Comparison of ENCODE assay signal across 15 cellular contexts in the genomic region with DNA sequence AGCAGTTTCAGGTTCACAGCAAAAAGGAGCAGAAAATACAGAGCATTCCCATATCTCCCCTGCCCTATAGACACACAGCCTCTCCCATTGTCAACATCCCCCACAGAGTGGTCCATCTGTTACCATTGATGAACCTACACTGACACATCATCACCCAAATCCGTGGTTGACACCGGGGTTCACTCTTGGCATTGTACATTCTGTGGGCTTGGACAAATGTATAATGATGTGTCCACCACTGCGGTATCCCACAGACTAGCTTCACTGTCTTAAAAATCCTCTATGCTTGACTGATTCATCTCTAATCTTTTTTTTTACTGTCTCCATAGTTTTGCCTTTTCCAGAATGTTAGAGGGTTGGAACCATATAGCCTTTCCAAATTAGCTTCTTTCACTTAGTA.
DNase-seq lines count a peak whose midpoint lies in the region; ATAC-seq and TF ChIP-seq lines count a peak whose summit lies in the region.
"Had no signal": no experiment of that assay in that cellular context is flagged by ENCODE, and none has a peak within 500 bp of the region (broad histone marks: within the 10 kb centered on the region; RNA-seq: fewer than 3 reads in every experiment).

No MANE protein-coding gene starts in this region.

- CTCF ChIA-PET in Panc1 (lab: Charles Lee) = no interaction called here

- BruUV-seq in Panc1 (replicated peaks; lab: Mats Ljungman, UMichigan) = no TSS peak

- H3K36me3 ChIP-seq in Panc1 (ENCODE audit: control insufficient read depth, insufficient read depth, low read length) (no peaks in the 10 kb centered on the region), thoracic aorta (no peaks in the 10 kb centered on the region)
- H3K36me3 ChIP-seq: HAP-1 had no signal

- H3K27ac ChIP-seq in Panc1 (ENCODE audit: low read length) (peak overlapping the region; percentile 29; the same call in 1 of the 2 replicates), thoracic aorta (no peak overlapping the region)
- H3K27ac ChIP-seq: C4-2B had no signal

- ATAC-seq in Panc1 (no peak), thoracic aorta (ENCODE audit: insufficient number of reproducible peaks, low FRiP score, low read depth) (no peak), GM21737 (IDR thresholded peaks at IDR 0.05; ENCODE audit: unreplicated experiment) (no peak)

- no peak overlapping the region for H3K4me3 ChIP-seq in Panc1 (ENCODE audit: low read depth in 2 of 2, low read length in 2 of 2)
- H3K4me3 ChIP-seq in thoracic aorta = peak overlapping the region; percentile 0
- H3K4me3 ChIP-seq: HAP-1, SK-N-MC had no signal

- TF ChIP-seq CTCF in Panc1 (IDR thresholded peaks at IDR 0.05) = no peak
- no peak for TF ChIP-seq CTCF in nephron progenitor cell (IDR thresholded peaks at IDR 0.05)
- no peak for TF ChIP-seq CTCF in thoracic aorta (IDR thresholded peaks at IDR 0.05)

- H3K4me1 Mint-ChIP-seq in nephron progenitor cell = peaks cover 56% of the 10 kb centered on the region

- peaks cover 8% of the 10 kb centered on the region for H3K4me1 ChIP-seq in Panc1 (ENCODE audit: control insufficient read depth, insufficient read depth, low read length)
- peaks cover 0 to 20% of the 10 kb centered on the region in 2 donors for H3K4me1 ChIP-seq in thoracic aorta (ENCODE audit: control insufficient read depth in 1 of 2, low read depth in 2 of 2)
- H3K4me1 ChIP-seq: HAP-1 had no signal

- H3K27me3 ChIP-seq in Panc1 (ENCODE audit: control insufficient read depth, insufficient read depth, low read length) (no peaks in the 10 kb centered on the region), thoracic aorta (replicated peaks; ENCODE audit: insufficient read depth) (no peaks in the 10 kb centered on the region)

- DNase-seq in Panc1 (ENCODE audit: low read depth, low spot score) (no peak), fibroblast of peridontal ligament (ENCODE audit: extremely low read depth) (peak; percentile 7), nephron progenitor cell (no peak), thoracic aorta (ENCODE audit: low spot score) (no peak), GF-D8 (lab: John Stamatoyannopoulos, UW) (no peak), superior temporal gyrus (ENCODE audit: extremely low spot score) (no peak), NCI-H82 treated with DMSO at 0.1 percent for 48 hours (lab: John Stamatoyannopoulos, UW; ENCODE audit: unreplicated experiment) (no peak)
- DNase-seq: IMR-90, Kasumi-1, NCI-H187 treated with DMSO at 0.1 percent for 48 hours, NCI-H345 had no signal

- peak overlapping the region; percentile 98 for H3K27ac Mint-ChIP-seq in nephron progenitor cell

- H3K9me3 ChIP-seq in Panc1 (ENCODE audit: control insufficient read depth, insufficient read depth, low read depth, low read length) = no peaks in the 10 kb centered on the region
- no peaks in the 10 kb centered on the region for H3K9me3 ChIP-seq in thoracic aorta
- H3K9me3 ChIP-seq: HAP-1 had no signal

- H3K4me3 Mint-ChIP-seq in nephron progenitor cell = no peak overlapping the region

- peaks cover 7% of the 10 kb centered on the region for H3K27me3 Mint-ChIP-seq in nephron progenitor cell (ENCODE audit: low read depth, poor library complexity)

- intact Hi-C loops in Panc1 (cut with micrococcal nuclease; ENCODE audit: unreplicated experiment) = no loop called here

- no peaks in the 10 kb centered on the region for H3K36me3 Mint-ChIP-seq in nephron progenitor cell (ENCODE audit: low read depth)

- H3K9me3 Mint-ChIP-seq in nephron progenitor cell = peaks cover 10% of the 10 kb centered on the region

- in situ Hi-C loops in Panc1 (cut with HindIII; ENCODE audit: low pct_unique_long_range_greater_than_20kb, low sequenced_read_pairs) = no loop called here

- POLR2A ChIA-PET in Panc1 (lab: Charles Lee) = interaction anchor here (0.5 kb wide), 1 partner anchor 61 kb away, joined by 4 read pairs; no protein-coding TSS in a partner anchor
